8 cellular contexts compared by ENCODE assay signal in the genomic region with DNA sequence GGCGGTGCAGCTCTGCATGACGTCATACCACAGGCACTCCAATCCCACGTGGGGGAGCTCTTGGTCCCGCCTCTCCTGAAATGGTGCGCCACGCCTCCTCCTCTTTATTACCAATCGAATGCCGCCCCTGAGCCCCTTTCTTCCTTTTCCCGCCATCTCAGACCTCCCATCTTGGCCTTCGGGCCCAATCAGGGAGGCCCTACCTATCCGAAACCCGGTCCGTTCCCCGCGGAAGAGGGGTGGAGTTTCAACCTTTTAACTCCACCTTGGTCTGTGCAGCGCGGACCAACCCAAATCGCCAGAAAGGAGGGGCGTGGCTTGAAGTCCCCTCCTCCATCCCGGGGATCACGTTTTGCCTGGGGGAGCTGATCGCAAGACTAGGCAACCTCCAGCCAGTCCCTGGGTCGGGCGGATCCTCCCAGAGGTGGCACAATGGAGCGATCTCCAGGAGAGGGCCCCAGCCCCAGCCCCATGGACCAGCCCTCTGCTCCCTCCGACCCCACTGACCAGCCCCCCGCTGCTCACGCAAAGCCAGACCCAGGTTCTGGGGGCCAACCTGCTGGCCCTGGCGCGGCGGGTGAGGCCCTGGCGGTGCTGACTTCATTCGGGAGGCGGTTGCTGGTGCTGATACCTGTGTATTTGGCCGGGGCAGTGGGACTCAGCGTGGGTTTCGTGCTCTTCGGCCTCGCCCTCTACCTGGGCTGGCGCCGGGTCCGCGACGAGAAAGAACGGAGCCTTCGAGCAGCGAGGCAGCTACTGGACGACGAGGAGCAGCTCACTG. TPM values are rescaled to one million over a fixed set of nuclear protein-coding genes. Genes with fewer than 3 reads are reported as not detected.
A peak's percentile ranks its signal among the peaks of the same experiment; 100 is the strongest.
DNase-seq lines count a peak whose midpoint lies in the region; ATAC-seq and TF ChIP-seq lines count a peak whose summit lies in the region.

A gene with protein sequence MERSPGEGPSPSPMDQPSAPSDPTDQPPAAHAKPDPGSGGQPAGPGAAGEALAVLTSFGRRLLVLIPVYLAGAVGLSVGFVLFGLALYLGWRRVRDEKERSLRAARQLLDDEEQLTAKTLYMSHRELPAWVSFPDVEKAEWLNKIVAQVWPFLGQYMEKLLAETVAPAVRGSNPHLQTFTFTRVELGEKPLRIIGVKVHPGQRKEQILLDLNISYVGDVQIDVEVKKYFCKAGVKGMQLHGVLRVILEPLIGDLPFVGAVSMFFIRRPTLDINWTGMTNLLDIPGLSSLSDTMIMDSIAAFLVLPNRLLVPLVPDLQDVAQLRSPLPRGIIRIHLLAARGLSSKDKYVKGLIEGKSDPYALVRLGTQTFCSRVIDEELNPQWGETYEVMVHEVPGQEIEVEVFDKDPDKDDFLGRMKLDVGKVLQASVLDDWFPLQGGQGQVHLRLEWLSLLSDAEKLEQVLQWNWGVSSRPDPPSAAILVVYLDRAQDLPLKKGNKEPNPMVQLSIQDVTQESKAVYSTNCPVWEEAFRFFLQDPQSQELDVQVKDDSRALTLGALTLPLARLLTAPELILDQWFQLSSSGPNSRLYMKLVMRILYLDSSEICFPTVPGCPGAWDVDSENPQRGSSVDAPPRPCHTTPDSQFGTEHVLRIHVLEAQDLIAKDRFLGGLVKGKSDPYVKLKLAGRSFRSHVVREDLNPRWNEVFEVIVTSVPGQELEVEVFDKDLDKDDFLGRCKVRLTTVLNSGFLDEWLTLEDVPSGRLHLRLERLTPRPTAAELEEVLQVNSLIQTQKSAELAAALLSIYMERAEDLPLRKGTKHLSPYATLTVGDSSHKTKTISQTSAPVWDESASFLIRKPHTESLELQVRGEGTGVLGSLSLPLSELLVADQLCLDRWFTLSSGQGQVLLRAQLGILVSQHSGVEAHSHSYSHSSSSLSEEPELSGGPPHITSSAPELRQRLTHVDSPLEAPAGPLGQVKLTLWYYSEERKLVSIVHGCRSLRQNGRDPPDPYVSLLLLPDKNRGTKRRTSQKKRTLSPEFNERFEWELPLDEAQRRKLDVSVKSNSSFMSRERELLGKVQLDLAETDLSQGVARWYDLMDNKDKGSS (plus strand): TSS at position 380 of the 781 bp plus-strand sequence. CDS start 53 bp downstream, at position 433.

- DNase-seq in NCI-H774 (lab: John Stamatoyannopoulos, UW) (peak; percentile 100), dermis blood vessel endothelial cell (peak; percentile 100), left lung (peak; percentile 95 to 99)
- peak; percentile 96 for DNase-seq in activated CD4-positive, alpha-beta T cell treated with anti-CD3 and anti-CD28 coated beads, Interleukin-2, amount 50 U/mL, for 4 hours
- DNase-seq in stimulated activated CD4-positive, alpha-beta T cell treated with anti-CD3 and anti-CD28 coated beads, Interleukin-2, amount 100 ng/mL, for 48 hours, result peak; percentile 90 to 94

- intact Hi-C loops in left lung (cut with DNase I), result no loop called here

- TF ChIP-seq CTCF in C4-2B (conservative IDR thresholded peaks at IDR 0.05), result no peak
- no peak for TF ChIP-seq CTCF in left lung (IDR thresholded peaks at IDR 0.05)

- peaks cover 26 to 57% of the 10 kb centered on the region in 2 donors for H3K4me1 ChIP-seq in left lung

- no peaks in the 10 kb centered on the region for H3K27me3 ChIP-seq in left lung

- peak within 1 kb of the TSS; percentile 77 to 85 for H3K4me3 ChIP-seq in left lung

- H3K36me3 ChIP-seq in left lung, result peaks cover 0 to 28% of the 10 kb centered on the region in 2 donors

- ATAC-seq in GM19395 (IDR thresholded peaks at IDR 0.05; ENCODE audit: unreplicated experiment) (peak; percentile 91), HG03565 (IDR thresholded peaks at IDR 0.05; ENCODE audit: unreplicated experiment) (peak; percentile 82), left lung (peak; percentile 93)

- H3K9me3 ChIP-seq in left lung, result no peaks in the 10 kb centered on the region

- peak within 1 kb of the TSS; percentile 81 for H3K27ac ChIP-seq in C4-2B
- H3K27ac ChIP-seq in left lung, result peak within 1 kb of the TSS; percentile 84 to 89

RNA-seq across cellular contexts. Expression of the gene that starts here (rescaled TPM):
- 400 and 456 TPM in 2 replicates for total RNA-seq in dermis blood vessel endothelial cell
- total RNA-seq in left lung, result 100 to 1,000 TPM; 102 to 116 TPM

Comparison
In these comparisons a context has a peak if more than half of its experiments do, and no peak if none do; other contexts are left out.
1. Peak in every context shown above with its lines: DNase-seq, ATAC-seq, H3K4me3 ChIP-seq and H3K27ac ChIP-seq.